26 cellular contexts compared by ENCODE assay signal in the genomic region with DNA sequence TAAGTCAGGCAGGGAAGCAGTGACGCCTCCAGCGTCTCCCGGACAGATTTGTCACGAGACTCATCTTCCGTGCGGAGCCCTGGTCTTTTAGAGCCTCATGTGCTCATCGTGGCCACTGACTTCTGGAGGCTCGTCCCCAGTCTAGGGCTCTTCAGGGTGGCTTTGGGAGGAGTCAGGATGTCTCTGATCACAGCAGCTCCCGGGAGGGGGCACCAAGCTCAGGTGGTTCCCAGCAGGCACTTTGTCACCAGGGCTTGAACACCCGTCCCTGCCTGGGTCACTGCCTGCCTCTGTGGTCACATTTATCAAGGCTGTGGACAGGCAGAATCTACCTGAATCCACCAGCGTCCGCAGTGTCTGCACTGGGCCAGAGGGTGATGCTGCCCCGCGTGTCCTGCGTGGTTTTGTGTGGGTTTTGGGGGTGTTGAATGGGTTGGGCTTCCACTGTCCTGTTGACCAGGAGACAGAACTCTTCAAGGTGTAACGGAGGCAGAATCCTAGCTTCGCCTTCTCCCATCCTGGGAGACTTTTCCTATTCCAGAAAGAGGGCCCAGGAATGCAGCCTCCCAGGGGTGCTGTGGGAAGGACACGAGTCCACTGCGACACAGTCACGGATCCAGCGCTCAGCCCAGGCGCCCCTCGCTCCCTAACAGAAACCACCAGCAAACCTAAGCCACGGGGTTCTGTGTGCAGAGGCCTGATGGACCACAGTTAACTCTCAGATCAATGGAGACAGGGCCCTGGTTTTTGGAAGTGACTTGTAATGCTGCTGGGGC.
A peak's percentile ranks its signal among the peaks of the same experiment; 100 is the strongest.
DNase-seq lines count a peak whose midpoint lies in the region; ATAC-seq and TF ChIP-seq lines count a peak whose summit lies in the region.
"Had no signal": no experiment of that assay in that cellular context is flagged by ENCODE, and none has a peak within 500 bp of the region (broad histone marks: within the 10 kb centered on the region; RNA-seq: fewer than 3 reads in every experiment).

No MANE protein-coding gene starts in this region.

- H3K9me3 Mint-ChIP-seq in chondrocyte (ENCODE audit: low read depth) = no peaks in the 10 kb centered on the region

- ATAC-seq in HG02885 (IDR thresholded peaks at IDR 0.05; ENCODE audit: poor library complexity, unreplicated experiment) = no peak
- ATAC-seq: PC-3 had no signal

- no peak overlapping the region for H3K4me3 Mint-ChIP-seq in chondrocyte (ENCODE audit: unreplicated experiment)
- H3K4me3 Mint-ChIP-seq: B cell had no signal

- intact Hi-C loops in tibial artery (cut with DNase I; ENCODE audit: low total_unique reads) = no loop called here

- H3K79me2 ChIP-seq in osteoblast (ENCODE audit: insufficient read depth, low read length) = no peaks in the 10 kb centered on the region

- no peak overlapping the region for H2AFZ ChIP-seq in osteoblast (ENCODE audit: low read length)

- H3K36me3 ChIP-seq in osteoblast (ENCODE audit: insufficient read depth, low read length) = no peaks in the 10 kb centered on the region
- H3K36me3 ChIP-seq in tibial artery = peaks cover 0 to 16% (median 0%) of the 10 kb centered on the region in 3 donors
- H3K36me3 ChIP-seq: adrenal gland, SJSA1 had no signal

- H3K27ac ChIP-seq in osteoblast (ENCODE audit: low read depth, low read length) (no peak overlapping the region), tibial artery (no peak overlapping the region)
- H3K27ac ChIP-seq: adrenal gland, SJSA1, tibial nerve had no signal

- H3K4me2 ChIP-seq in osteoblast (ENCODE audit: insufficient read depth, low read length) = no peak overlapping the region

- H3K9me3 ChIP-seq in osteoblast (ENCODE audit: low read depth, low read length) = no peaks in the 10 kb centered on the region
- H3K9me3 ChIP-seq in tibial artery = no peaks in the 10 kb centered on the region
- H3K9me3 ChIP-seq: adrenal gland, SJSA1, tibial nerve had no signal

- H3K4me1 ChIP-seq in osteoblast (ENCODE audit: insufficient read depth, low read length) (no peaks in the 10 kb centered on the region), tibial artery (no peaks in the 10 kb centered on the region)
- H3K4me1 ChIP-seq: adrenal gland, SJSA1, tibial nerve had no signal

- H3K4me1 Mint-ChIP-seq in chondrocyte (ENCODE audit: low read depth) = no peaks in the 10 kb centered on the region
- H3K4me1 Mint-ChIP-seq: B cell, naive B cell had no signal

- TF ChIP-seq CTCF in chondrocyte (IDR thresholded peaks at IDR 0.05) (no peak), osteoblast (IDR thresholded peaks at IDR 0.05; ENCODE audit: extremely low read depth, low read depth, low read length) (no peak), tibial artery (IDR thresholded peaks at IDR 0.05) (no peak)

- H3K36me3 Mint-ChIP-seq in chondrocyte (ENCODE audit: low read depth) = peaks cover 2% of the 10 kb centered on the region
- H3K36me3 Mint-ChIP-seq: naive B cell had no signal

- no peaks in the 10 kb centered on the region for H3K27me3 ChIP-seq in osteoblast (ENCODE audit: insufficient read depth, low read length)
- no peaks in the 10 kb centered on the region for H3K27me3 ChIP-seq in tibial artery
- H3K27me3 ChIP-seq: adrenal gland, SJSA1, tibial nerve had no signal

- no peak overlapping the region for H3K27ac Mint-ChIP-seq in chondrocyte (ENCODE audit: unreplicated experiment)
- H3K27ac Mint-ChIP-seq: B cell, naive B cell had no signal

- H3K4me3 ChIP-seq in osteoblast (ENCODE audit: insufficient read depth, low read length) = no peak overlapping the region
- no peak overlapping the region for H3K4me3 ChIP-seq in tibial artery
- H3K4me3 ChIP-seq: adrenal gland, SJSA1, tibial nerve had no signal

- H3K27me3 Mint-ChIP-seq in chondrocyte (ENCODE audit: low read depth) = peaks cover 19% of the 10 kb centered on the region

- DNase-seq in activated effector memory CD4-positive, alpha-beta T cell treated with anti-CD3 and anti-CD28 coated beads, Interleukin-2, amount 50 U/mL, for 16 hours = peak; percentile 30
- no peak for DNase-seq in activated effector memory CD4-positive, alpha-beta T cell treated with Interleukin-2 at 50 U/mL for 16 hours
- peak; percentile 67 for DNase-seq in chondrocyte (ENCODE audit: low spot score)
- DNase-seq in osteoblast (ENCODE audit: insufficient read length, low spot score, missing footprints) = peak; percentile 41
- peak; percentile 16 to 57 for DNase-seq in tibial artery
- no peak for DNase-seq in NCI-H748 treated with DMSO at 0.1 percent for 48 hours (lab: John Stamatoyannopoulos, UW)
- no peak for DNase-seq in NCI-H1694 treated with DMSO at 0.1 percent for 48 hours (lab: John Stamatoyannopoulos, UW)
- DNase-seq: 8988T; activated CD4-positive, alpha-beta T cell treated with anti-CD3 and anti-CD28 coated beads for 48 hours; COR-L47; cortex of kidney; kidney glomerular epithelial cell; mesenchymal stem cell; naive B cell; NCI-H1092; NCI-H2029; NCI-H2227 treated with DMSO at 0.1 percent for 48 hours; NCI-H82; PC-3; stimulated activated naive CD4-positive, alpha-beta T cell treated with Interleukin-2 at 50 U/mL for 16 hours; T-helper 1 cell had no signal

- no peaks in the 10 kb centered on the region for H4K20me1 ChIP-seq in osteoblast (ENCODE audit: insufficient read depth, low read length)

Comparison
In these comparisons a context has a peak if more than half of its experiments do, and no peak if none do; other contexts are left out.
1. DNase-seq: peak in activated effector memory CD4-positive, alpha-beta T cell treated with anti-CD3 and anti-CD28 coated beads, Interleukin-2, amount 50 U/mL, for 16 hours (single experiment), chondrocyte (single experiment), osteoblast (single experiment) and tibial artery (2 of 2); none in activated effector memory CD4-positive, alpha-beta T cell treated with Interleukin-2 at 50 U/mL for 16 hours (single experiment), NCI-H748 treated with DMSO at 0.1 percent for 48 hours (single experiment) and NCI-H1694 treated with DMSO at 0.1 percent for 48 hours (single experiment).